17 cellular contexts compared by ENCODE assay signal in genomic region chr10:12644380-12645144, GRCh38.
DNase-seq lines count a peak whose midpoint lies in the region; ATAC-seq lines count a peak whose summit lies in the region.
"Had no signal": no experiment of that assay in that cellular context is flagged by ENCODE, and none has a peak within 500 bp of the region (broad histone marks: within the 10 kb centered on the region; RNA-seq: fewer than 3 reads in every experiment).

No MANE protein-coding gene starts in this region.

- ATAC-seq in GM21737 (IDR thresholded peaks at IDR 0.05; ENCODE audit: unreplicated experiment), result peak; percentile 49
- peak; percentile 87 for ATAC-seq in activated T-helper 17 cell treated with anti-CD3 and anti-CD28 coated beads, Interleukin-2, amount 50 U/mL, for 72 hours (replicated peaks)
- ATAC-seq in stimulated activated memory B cell treated with anti-CD40 and anti-IgM and Interleukin-4, amounts not matched to agents 10 μg/mL and 1 μg/mL and 100 μg/mL, for 72 hours, result peak; percentile 76
- ATAC-seq in GM18868 (IDR thresholded peaks at IDR 0.05; ENCODE audit: unreplicated experiment), result no peak
- ATAC-seq: lower lobe of right lung had no signal

- H3K27ac Mint-ChIP-seq in activated T-helper 17 cell treated with anti-CD3 and anti-CD28 coated beads, Interleukin-2, amount 50 U/mL, for 72 hours, result peak overlapping the region; percentile 81
- H3K27ac Mint-ChIP-seq in stimulated activated memory B cell treated with anti-CD40 and anti-IgM and Interleukin-4, amounts not matched to agents 10 μg/mL and 1 μg/mL and 100 μg/mL, for 72 hours, result peak overlapping the region; percentile 86

- H3K4me3 Mint-ChIP-seq in activated T-helper 17 cell treated with anti-CD3 and anti-CD28 coated beads, Interleukin-2, amount 50 U/mL, for 72 hours, result peak overlapping the region; percentile 54
- H3K4me3 Mint-ChIP-seq in stimulated activated memory B cell treated with anti-CD40 and anti-IgM and Interleukin-4, amounts not matched to agents 10 μg/mL and 1 μg/mL and 100 μg/mL, for 72 hours, result peak overlapping the region; percentile 7
- H3K4me3 Mint-ChIP-seq: neural crest cell had no signal

- intact Hi-C loops in cardiac septum (cut with DNase I), result no loop called here

- H3K36me3 Mint-ChIP-seq in activated T-helper 17 cell treated with anti-CD3 and anti-CD28 coated beads, Interleukin-2, amount 50 U/mL, for 72 hours (ENCODE audit: low read depth), result no peaks in the 10 kb centered on the region
- H3K36me3 Mint-ChIP-seq in stimulated activated memory B cell treated with anti-CD40 and anti-IgM and Interleukin-4, amounts not matched to agents 10 μg/mL and 1 μg/mL and 100 μg/mL, for 72 hours, result peaks cover 13% of the 10 kb centered on the region

- no peaks in the 10 kb centered on the region for H3K27me3 Mint-ChIP-seq in activated T-helper 17 cell treated with anti-CD3 and anti-CD28 coated beads, Interleukin-2, amount 50 U/mL, for 72 hours
- no peaks in the 10 kb centered on the region for H3K27me3 Mint-ChIP-seq in stimulated activated memory B cell treated with anti-CD40 and anti-IgM and Interleukin-4, amounts not matched to agents 10 μg/mL and 1 μg/mL and 100 μg/mL, for 72 hours

- no peaks in the 10 kb centered on the region for H3K9me3 Mint-ChIP-seq in activated T-helper 17 cell treated with anti-CD3 and anti-CD28 coated beads, Interleukin-2, amount 50 U/mL, for 72 hours
- no peaks in the 10 kb centered on the region for H3K9me3 Mint-ChIP-seq in stimulated activated memory B cell treated with anti-CD40 and anti-IgM and Interleukin-4, amounts not matched to agents 10 μg/mL and 1 μg/mL and 100 μg/mL, for 72 hours
- H3K9me3 Mint-ChIP-seq: neural crest cell had no signal

- DNase-seq in activated T-cell treated with anti-CD3 and anti-CD28 coated beads for 48 hours (ENCODE audit: low read depth) (peak; percentile 8), cardiac septum (ENCODE audit: low spot score) (no peak), NCI-H2107 treated with DMSO at 0.1 percent for 48 hours (lab: John Stamatoyannopoulos, UW; ENCODE audit: unreplicated experiment) (no peak)
- DNase-seq in activated T-cell treated with anti-CD3 and anti-CD28 coated beads, Interleukin-2, amount 50 U/mL, for 1 hour, result no peak
- DNase-seq: COR-L47; foreskin fibroblast; lower lobe of right lung; NCI-H2029; NCI-H748 treated with DMSO at 0.1 percent for 48 hours; PC-9; stimulated activated CD4-positive, alpha-beta T cell treated with anti-CD3 and anti-CD28 coated beads, Interleukin-1b, Interleukin-23, amount 100 ng/mL, for 48 hours; thyroid gland had no signal

- H3K4me1 Mint-ChIP-seq in activated T-helper 17 cell treated with anti-CD3 and anti-CD28 coated beads, Interleukin-2, amount 50 U/mL, for 72 hours, result peaks cover 14% of the 10 kb centered on the region
- peaks cover 17% of the 10 kb centered on the region for H3K4me1 Mint-ChIP-seq in stimulated activated memory B cell treated with anti-CD40 and anti-IgM and Interleukin-4, amounts not matched to agents 10 μg/mL and 1 μg/mL and 100 μg/mL, for 72 hours
- H3K4me1 Mint-ChIP-seq: neural crest cell had no signal
